1 cellular context compared by ENCODE assay signal in genomic region chr7:46493196-46493595, GRCh38.
TF ChIP-seq lines count a peak whose summit lies in the region.

No MANE protein-coding gene starts in this region.

TF ChIP-seq in liver, 16 proteins besides CTCF, POLR2A, EP300 and RAD21 (continued from another document):
- TF ChIP-seq ZBTB33 (IDR thresholded peaks at IDR 0.05): no peak
- no peak for TF ChIP-seq YY1 (IDR thresholded peaks at IDR 0.05)
